7 cellular contexts compared by ENCODE assay signal in genomic region chr1:248196965-248197364, GRCh38.
"Had no signal": no experiment of that assay in that cellular context is flagged by ENCODE, and none has a peak within 500 bp of the region (broad histone marks: within the 10 kb centered on the region; RNA-seq: fewer than 3 reads in every experiment).

Gene OR2M3 (plus strand): TSS chr1:248197265. CDS start chr1:248203068, 5,803 bp downstream.

- H3K4me2 ChIP-seq: KMS-11 had no signal

- H3K4me3 ChIP-seq: K562 had no signal

- H3K9ac ChIP-seq: KMS-11 had no signal

- H3K27ac ChIP-seq: HL-60, KMS-11 had no signal

- ATAC-seq: HepG2, K562 had no signal

- DNase-seq: IMR-90, KBM-7, KG1 had no signal
